ENCODE assay signal across 19 cellular contexts in the genomic region with DNA sequence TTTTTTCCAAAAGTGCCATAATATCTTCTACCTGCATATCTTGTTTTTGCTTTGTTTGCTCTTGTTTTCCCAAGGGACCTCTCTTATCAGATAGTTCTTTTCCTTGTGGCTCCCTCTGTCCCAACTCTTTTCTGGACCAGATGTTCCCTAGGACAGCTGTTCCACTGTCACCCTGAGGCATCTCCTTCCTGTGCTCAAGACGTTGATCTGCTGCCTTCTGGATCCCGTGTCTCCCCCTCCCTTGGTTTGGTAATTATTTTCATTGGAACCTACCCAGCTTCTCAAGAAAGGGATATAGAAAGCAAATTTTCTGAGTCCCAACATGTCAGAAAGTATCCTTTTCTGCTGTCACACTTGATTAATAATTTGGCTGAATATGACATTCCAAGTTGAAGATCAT.
A peak's percentile ranks its signal among the peaks of the same experiment; 100 is the strongest.
DNase-seq lines count a peak whose midpoint lies in the region; ATAC-seq and TF ChIP-seq lines count a peak whose summit lies in the region.
"Had no signal": no experiment of that assay in that cellular context is flagged by ENCODE, and none has a peak within 500 bp of the region (broad histone marks: within the 10 kb centered on the region; RNA-seq: fewer than 3 reads in every experiment).

No MANE protein-coding gene starts in this region.

- no peaks in the 10 kb centered on the region for H3K27me3 ChIP-seq in adrenal gland
- H3K27me3 ChIP-seq: sigmoid colon had no signal

- H3K4me3 Mint-ChIP-seq in nephron, result peak overlapping the region in 2 of 3 experiments; percentile 3 to 26
- H3K4me3 Mint-ChIP-seq in activated CD8-positive, alpha-beta T cell treated with anti-CD3 and anti-CD28 coated beads for 36 hours, result no peak overlapping the region
- H3K4me3 Mint-ChIP-seq: activated T-helper 1 cell treated with anti-CD3 and anti-CD28 coated beads, Interleukin-12 subunit alpha, Interleukin-12 subunit beta, Interleukin-2, Interleukin-4 antibody, amounts not matched to agents 30 ng/mL and 10 ng/mL and 1 ng/mL, durations not matched to agents 14 hours and 24 hours and 36 hours; GM23338; naive thymus-derived CD4-positive, alpha-beta T cell; stimulated activated naive CD8-positive, alpha-beta T cell treated with anti-CD3 and anti-CD28 coated beads, Interleukin-15, amount 100 ng/mL, for 72 hours had no signal

- CTCF ChIA-PET in activated CD8-positive, alpha-beta T cell treated with anti-CD3 and anti-CD28 coated beads for 36 hours (lab: Charles Lee), result no interaction called here

- no peaks in the 10 kb centered on the region for H3K36me3 ChIP-seq in adrenal gland (replicated peaks in 1 of 2)
- H3K36me3 ChIP-seq: sigmoid colon had no signal

- no peak for TF ChIP-seq CTCF in AG09319 (IDR thresholded peaks at IDR 0.05; ENCODE audit: low read depth, low read length)
- TF ChIP-seq CTCF in adrenal gland (IDR thresholded peaks at IDR 0.05), result no peak
- TF ChIP-seq CTCF in nephron (IDR thresholded peaks at IDR 0.05; ENCODE audit: unreplicated experiment in 3 of 3), result no peak
- TF ChIP-seq CTCF in activated CD8-positive, alpha-beta T cell treated with anti-CD3 and anti-CD28 coated beads for 36 hours (IDR thresholded peaks at IDR 0.05), result no peak

- H3K27ac ChIP-seq in adrenal gland, result peak overlapping the region in 1 of 5 donors; percentile 67

- ATAC-seq in activated CD8-positive, alpha-beta T cell treated with anti-CD3 and anti-CD28 coated beads for 36 hours, result no peak
- ATAC-seq: GM23338; naive thymus-derived CD4-positive, alpha-beta T cell; stimulated activated naive CD8-positive, alpha-beta T cell treated with anti-CD3 and anti-CD28 coated beads, Interleukin-15, amount 100 ng/mL, for 72 hours had no signal

- H3K4me1 Mint-ChIP-seq in nephron, result peaks cover 27% of the 10 kb centered on the region
- no peaks in the 10 kb centered on the region for H3K4me1 Mint-ChIP-seq in activated CD8-positive, alpha-beta T cell treated with anti-CD3 and anti-CD28 coated beads for 36 hours (ENCODE audit: low read depth)
- H3K4me1 Mint-ChIP-seq: GM23338; naive thymus-derived CD4-positive, alpha-beta T cell; stimulated activated naive CD8-positive, alpha-beta T cell treated with anti-CD3 and anti-CD28 coated beads, Interleukin-15, amount 100 ng/mL, for 72 hours had no signal

- 40 to 49% (median 43%) methylated on average over 2 of the region's 2 CpGs for WGBS in adrenal gland, 4 donors

- no peaks in the 10 kb centered on the region for H3K27me3 Mint-ChIP-seq in nephron (ENCODE audit: low read depth)
- H3K27me3 Mint-ChIP-seq in activated CD8-positive, alpha-beta T cell treated with anti-CD3 and anti-CD28 coated beads for 36 hours, result no peaks in the 10 kb centered on the region
- H3K27me3 Mint-ChIP-seq: stimulated activated naive CD8-positive, alpha-beta T cell treated with anti-CD3 and anti-CD28 coated beads, Interleukin-15, amount 100 ng/mL, for 72 hours had no signal

- no peaks in the 10 kb centered on the region for H3K9me3 ChIP-seq in adrenal gland (replicated peaks in 1 of 3)
- H3K9me3 ChIP-seq: sigmoid colon had no signal

- H3K27ac Mint-ChIP-seq in nephron, result peak overlapping the region; percentile 80 to 89 (median 80)
- H3K27ac Mint-ChIP-seq in activated CD8-positive, alpha-beta T cell treated with anti-CD3 and anti-CD28 coated beads for 36 hours, result no peak overlapping the region
- H3K27ac Mint-ChIP-seq: activated T-helper 1 cell treated with anti-CD3 and anti-CD28 coated beads, Interleukin-12 subunit alpha, Interleukin-12 subunit beta, Interleukin-2, Interleukin-4 antibody, amounts not matched to agents 30 ng/mL and 10 ng/mL and 1 ng/mL, durations not matched to agents 14 hours and 24 hours and 36 hours; GM23338; naive thymus-derived CD4-positive, alpha-beta T cell; stimulated activated naive CD8-positive, alpha-beta T cell treated with anti-CD3 and anti-CD28 coated beads, Interleukin-15, amount 100 ng/mL, for 72 hours had no signal

- no peak overlapping the region for H3K4me3 ChIP-seq in adrenal gland
- H3K4me3 ChIP-seq: GM23338, sigmoid colon had no signal

- peaks cover 0 to 7% of the 10 kb centered on the region in 2 donors for H3K4me1 ChIP-seq in adrenal gland (replicated peaks in 1 of 2)
- H3K4me1 ChIP-seq: sigmoid colon had no signal

- DNase-seq in AG09319 (ENCODE audit: extremely low read depth, low read depth), result peak; percentile 23
- peak in 5 of 7 donors; percentile 16 to 54 (median 29) for DNase-seq in adrenal gland
- DNase-seq in fibroblast of peridontal ligament (ENCODE audit: extremely low read depth), result peak; percentile 53
- DNase-seq in stimulated activated CD4-positive, alpha-beta T cell treated with anti-CD3 and anti-CD28 coated beads, Interleukin-4, amount 100 ng/mL, for 4 hours, result no peak
- no peak for DNase-seq in activated CD8-positive, alpha-beta T cell treated with anti-CD3 and anti-CD28 coated beads for 36 hours
- no peak for DNase-seq in cerebellar cortex (ENCODE audit: low spot score)
- DNase-seq in kidney glomerular epithelial cell (lab: John Stamatoyannopoulos, UW), result no peak
- DNase-seq: activated CD4-positive, alpha-beta T cell treated with anti-CD3 and anti-CD28 coated beads, Interleukin-2, amount 50 U/mL, for 48 hours; amygdala; Calu3; effector CD8-positive, alpha-beta T cell; glutamatergic neuron; naive thymus-derived CD4-positive, alpha-beta T cell; NCI-H1092; sigmoid colon; stimulated activated naive CD8-positive, alpha-beta T cell treated with anti-CD3 and anti-CD28 coated beads, Interleukin-15, amount 100 ng/mL, for 72 hours had no signal

- TF ChIP-seq POLR2A in adrenal gland (IDR thresholded peaks at IDR 0.05), result no peak

- POLR2A ChIA-PET in activated CD8-positive, alpha-beta T cell treated with anti-CD3 and anti-CD28 coated beads for 36 hours (lab: Charles Lee), result no interaction called here

- intact Hi-C loops in adrenal gland (cut with DNase I), result no loop called here
- intact Hi-C loops in activated CD8-positive, alpha-beta T cell treated with anti-CD3 and anti-CD28 coated beads for 36 hours (cut with micrococcal nuclease), result no loop called here

- no peaks in the 10 kb centered on the region for H3K36me3 Mint-ChIP-seq in nephron (ENCODE audit: low read depth)
- no peaks in the 10 kb centered on the region for H3K36me3 Mint-ChIP-seq in activated CD8-positive, alpha-beta T cell treated with anti-CD3 and anti-CD28 coated beads for 36 hours (ENCODE audit: low read depth)
- H3K36me3 Mint-ChIP-seq: naive thymus-derived CD4-positive, alpha-beta T cell had no signal

- H3K9me3 Mint-ChIP-seq in nephron, result no peaks in the 10 kb centered on the region
- no peaks in the 10 kb centered on the region for H3K9me3 Mint-ChIP-seq in activated CD8-positive, alpha-beta T cell treated with anti-CD3 and anti-CD28 coated beads for 36 hours
- H3K9me3 Mint-ChIP-seq: activated T-helper 1 cell treated with anti-CD3 and anti-CD28 coated beads, Interleukin-12 subunit alpha, Interleukin-12 subunit beta, Interleukin-2, Interleukin-4 antibody, amounts not matched to agents 30 ng/mL and 10 ng/mL and 1 ng/mL, durations not matched to agents 14 hours and 24 hours and 36 hours; GM23338; stimulated activated naive CD8-positive, alpha-beta T cell treated with anti-CD3 and anti-CD28 coated beads, Interleukin-15, amount 100 ng/mL, for 72 hours had no signal

Comparison
In these comparisons a context has a peak if more than half of its experiments do, and no peak if none do; other contexts are left out.
1. DNase-seq: peak in AG09319 (single experiment), adrenal gland (5 of 7) and fibroblast of peridontal ligament (single experiment); none in stimulated activated CD4-positive, alpha-beta T cell treated with anti-CD3 and anti-CD28 coated beads, Interleukin-4, amount 100 ng/mL, for 4 hours (0 of 2), activated CD8-positive, alpha-beta T cell treated with anti-CD3 and anti-CD28 coated beads for 36 hours (single experiment), cerebellar cortex (single experiment) and kidney glomerular epithelial cell (single experiment).